1 cellular context compared by ENCODE assay signal in the genomic region with DNA sequence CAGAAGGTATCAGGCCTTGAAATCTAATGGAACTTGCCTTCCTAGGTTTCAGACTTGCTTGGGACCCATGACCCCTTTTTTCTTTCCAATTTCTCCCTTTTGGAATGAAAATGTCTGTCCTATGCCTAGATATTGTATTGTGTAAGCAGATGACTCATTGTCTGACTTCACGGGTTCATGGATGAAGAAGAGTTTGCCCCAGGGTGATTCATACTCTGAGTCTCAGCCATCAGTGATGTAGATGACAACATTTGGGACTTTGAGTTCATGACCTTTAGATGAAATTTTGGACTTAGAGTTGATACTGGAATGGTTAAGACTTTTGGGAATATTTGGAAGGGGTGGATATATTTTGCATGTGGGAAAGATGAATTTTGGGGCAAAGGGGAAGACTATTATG.
A peak's percentile ranks its signal among the peaks of the same experiment; 100 is the strongest.
TF ChIP-seq lines count a peak whose summit lies in the region.

No MANE protein-coding gene starts in this region.

TF ChIP-seq in endothelial cell of umbilical vein, 7 proteins besides CTCF, POLR2A, EP300 and RAD21 (continued from another document):
- TF ChIP-seq JUN (IDR thresholded peaks at IDR 0.05; ENCODE audit: borderline replicate concordance, insufficient read depth, insufficient read length, low read depth): peak; percentile 63
TF ChIP-seq in endothelial cell of umbilical vein: peak in this region for 2.
